14 cellular contexts compared by ENCODE assay signal in the genomic region with DNA sequence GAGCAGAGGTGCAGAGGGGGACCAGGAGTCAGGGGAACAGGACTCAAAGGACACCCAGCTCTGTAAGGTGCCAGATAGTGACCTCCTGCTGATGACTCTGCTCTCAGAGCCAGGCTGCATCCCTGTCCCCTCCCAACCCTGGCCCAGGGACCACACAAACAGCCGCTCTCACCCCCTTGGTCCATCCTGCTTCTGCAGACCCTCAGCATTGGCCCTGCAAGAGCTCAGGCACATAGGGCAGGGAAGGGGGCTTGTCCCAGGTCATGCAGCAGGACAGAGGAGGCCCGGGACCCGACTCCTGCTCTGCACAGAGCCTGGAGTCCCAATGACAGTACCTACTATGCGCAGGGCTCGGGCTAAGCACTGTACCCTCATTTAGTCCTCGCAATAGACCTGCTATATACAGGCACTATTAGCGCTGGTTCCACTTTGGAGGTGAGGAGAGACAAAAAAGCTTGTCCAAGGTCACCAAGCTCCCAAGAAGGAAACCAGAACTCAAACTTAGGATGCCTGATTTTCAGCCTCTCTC. TPM values are rescaled to one million over a fixed set of nuclear protein-coding genes. Genes with fewer than 3 reads are reported as not detected.
DNase-seq lines count a peak whose midpoint lies in the region; ATAC-seq, FAIRE-seq and TF ChIP-seq lines count a peak whose summit lies in the region.
"Had no signal": no experiment of that assay in that cellular context is flagged by ENCODE, and none has a peak within 500 bp of the region (broad histone marks: within the 10 kb centered on the region; RNA-seq: fewer than 3 reads in every experiment).

No MANE protein-coding gene starts in this region.

- H2BK5ac ChIP-seq in neuronal stem cell (ENCODE audit: low read length): no peak overlapping the region

- no peak overlapping the region for H2BK12ac ChIP-seq in neuronal stem cell (ENCODE audit: low read length)

- peak overlapping the region; percentile 49 for H3K27ac ChIP-seq in ACC112 (ENCODE audit: low read depth, low read length)
- 0 out of 2 replicates have a peak overlapping the region, but pooled peaks have one; percentile 32 for H3K27ac ChIP-seq in HUES64 (ENCODE audit: low read depth, low read length)
- peak overlapping the region; percentile 86 for H3K27ac ChIP-seq in endothelial cell of umbilical vein (ENCODE audit: insufficient read depth, low read depth, low read length)
- H3K27ac ChIP-seq in neuronal stem cell (replicated peaks; ENCODE audit: low read length): no peak overlapping the region

- TF ChIP-seq CTCF in endothelial cell of umbilical vein (IDR thresholded peaks at IDR 0.05; ENCODE audit: extremely low read depth in 1 of 2, insufficient read depth in 1 of 2, low read depth in 1 of 2, low read length in 2 of 2) (no peak), mucosa of descending colon (IDR thresholded peaks at IDR 0.05) (no peak)

- no peak overlapping the region for H3K4me3 ChIP-seq in ACC112 (ENCODE audit: low read depth, low read length)
- no peak overlapping the region for H3K4me3 ChIP-seq in HUES64 (ENCODE audit: low read length)
- H3K4me3 ChIP-seq in endothelial cell of umbilical vein (replicated peaks in 1 of 3; ENCODE audit: insufficient read depth in 1 of 3, low read depth in 1 of 3, low read length in 3 of 3): no peak overlapping the region
- H3K4me3 ChIP-seq in neuronal stem cell (ENCODE audit: low read length in 2 of 2): peak overlapping the region in 1 of 2 donors; percentile 5
- H3K4me3 ChIP-seq in mucosa of descending colon: no peak overlapping the region
- H3K4me3 ChIP-seq: prostate gland had no signal

- H3K4ac ChIP-seq in neuronal stem cell (ENCODE audit: low read length): no peak overlapping the region

- no peak overlapping the region for H2BK120ac ChIP-seq in neuronal stem cell (ENCODE audit: low read depth, low read length)

- H3K18ac ChIP-seq in neuronal stem cell (ENCODE audit: low read length): peak overlapping the region; percentile 61

- POLR2A ChIA-PET in endothelial cell of umbilical vein (lab: Charles Lee): interaction anchor here (1.8 to 2.0 kb wide), 2 partner anchors 15 to 42 kb away, joined by 4 to 7 read pairs; no protein-coding TSS in a partner anchor

- peaks cover 41% of the 10 kb centered on the region for H3K79me1 ChIP-seq in neuronal stem cell (ENCODE audit: low read depth, low read length)

- 91% methylated on average over 7 of the region's 7 CpGs for WGBS in HUES64
- no CpG with 5 or more reads among the region's 7 CpGs for WGBS in neuronal stem cell (ENCODE audit: extremely low coverage in 2 of 2, insufficient read length in 2 of 2, insufficient replicate concordance in 1 of 2), 2 donors

- no peak overlapping the region for H3K23ac ChIP-seq in neuronal stem cell (ENCODE audit: low read depth, low read length, poor library complexity)

- H3K4me2 ChIP-seq in endothelial cell of umbilical vein (ENCODE audit: insufficient read depth, low read length): peak overlapping the region; percentile 14
- H3K4me2 ChIP-seq in neuronal stem cell (ENCODE audit: insufficient read depth, low read length, poor library complexity, severe bottlenecking): no peak overlapping the region

- no peaks in the 10 kb centered on the region for H4K20me1 ChIP-seq in endothelial cell of umbilical vein (replicated peaks; ENCODE audit: control insufficient read depth, extremely low read depth, insufficient read depth, low read length)

- FAIRE-seq in endothelial cell of umbilical vein (lab: Jason Lieb, UNC): peak; percentile 31
- FAIRE-seq: D721Med had no signal

- dilution Hi-C loops in endothelial cell of umbilical vein (cut with MboI; ENCODE audit: extremely low pct_ligation_motif_present, low sequenced_read_pairs): no loop called here

- intact Hi-C loops in endothelial cell of umbilical vein (cut with micrococcal nuclease): no loop called here
- intact Hi-C loops in posterior cingulate gyrus (cut with DNase I): no loop called here
- intact Hi-C loops in mucosa of descending colon (cut with DNase I, micrococcal nuclease): no loop called here

- DNase-seq in endothelial cell of umbilical vein (ENCODE audit: low read depth, low spot score) (no peak), neuronal stem cell (ENCODE audit: low spot score) (no peak), posterior cingulate gyrus (no peak), mucosa of descending colon (no peak)
- no peak for DNase-seq in activated naive CD4-positive, alpha-beta T cell treated with Interleukin-2 at 50 U/mL for 16 hours
- DNase-seq in activated CD4-positive, alpha-beta T cell treated with anti-CD3 and anti-CD28 coated beads, Interleukin-2, amount 50 U/mL, for 1 hour: no peak
- DNase-seq: activated T-cell treated with anti-CD3 and anti-CD28 coated beads, Interleukin-2, amount 50 U/mL, for 24 hours; cerebellar nuclear complex; NCI-H82 had no signal

- H3K79me2 ChIP-seq in ACC112 (ENCODE audit: control insufficient read depth, insufficient read depth, low read length, unreplicated experiment) (peaks cover 64% of the 10 kb centered on the region), endothelial cell of umbilical vein (ENCODE audit: control insufficient read depth, insufficient read depth, low read length) (peaks cover 90% of the 10 kb centered on the region)

- H4K8ac ChIP-seq in neuronal stem cell (ENCODE audit: low read depth, low read length): no peak overlapping the region

- H2BK15ac ChIP-seq in neuronal stem cell (ENCODE audit: low read length): no peak overlapping the region

- H2AFZ ChIP-seq in ACC112 (ENCODE audit: low read length, unreplicated experiment) (no peak overlapping the region), endothelial cell of umbilical vein (ENCODE audit: low read depth, low read length) (no peak overlapping the region), neuronal stem cell (ENCODE audit: low read length) (no peak overlapping the region)

- H3K9me1 ChIP-seq in endothelial cell of umbilical vein (replicated peaks; ENCODE audit: control insufficient read depth, extremely low read depth, insufficient read depth, low read length): no peaks in the 10 kb centered on the region

- no peak overlapping the region for H4K91ac ChIP-seq in neuronal stem cell (ENCODE audit: low read depth, low read length, poor library complexity)

- H3K9me3 ChIP-seq in HUES64 (ENCODE audit: insufficient read depth, low read depth, low read length) (no peaks in the 10 kb centered on the region), endothelial cell of umbilical vein (replicated peaks; ENCODE audit: control insufficient read depth, insufficient read depth, low read length) (no peaks in the 10 kb centered on the region), neuronal stem cell (replicated peaks in 1 of 2; ENCODE audit: control insufficient read depth in 2 of 2, insufficient read depth in 1 of 2, low read depth in 1 of 2, low read length in 2 of 2) (no peaks in the 10 kb centered on the region), mucosa of descending colon (no peaks in the 10 kb centered on the region)
- H3K9me3 ChIP-seq: prostate gland had no signal

- H3K27me3 ChIP-seq in ACC112 (ENCODE audit: insufficient read depth, low read length) (no peaks in the 10 kb centered on the region), HUES64 (ENCODE audit: insufficient read depth, low read length) (no peaks in the 10 kb centered on the region), endothelial cell of umbilical vein (ENCODE audit: control insufficient read depth in 2 of 2, insufficient read depth in 2 of 2, low read length in 2 of 2) (no peaks in the 10 kb centered on the region), neuronal stem cell (ENCODE audit: control insufficient read depth in 3 of 3, insufficient read depth in 3 of 3, low read depth in 1 of 3, low read length in 3 of 3) (no peaks in the 10 kb centered on the region)

- peak; percentile 35 for TF ChIP-seq POLR2A in endothelial cell of umbilical vein (IDR thresholded peaks at IDR 0.05; ENCODE audit: low read depth, low read length)

- H3K36me3 ChIP-seq in ACC112 (ENCODE audit: insufficient read depth, low read length) (peaks cover 12% of the 10 kb centered on the region; the same call in 1 of the 2 replicates), HUES64 (ENCODE audit: insufficient read depth, low read length) (peaks cover 70% of the 10 kb centered on the region), endothelial cell of umbilical vein (ENCODE audit: control insufficient read depth in 2 of 2, extremely low read depth in 1 of 2, insufficient read depth in 2 of 2, low read length in 2 of 2) (peaks cover 34 to 42% of the 10 kb centered on the region in 2 experiments), neuronal stem cell (replicated peaks in 1 of 2; ENCODE audit: control insufficient read depth in 2 of 2, insufficient read depth in 2 of 2, low read length in 2 of 2) (peaks cover 66 to 83% of the 10 kb centered on the region in 2 donors), mucosa of descending colon (ENCODE audit: low read depth) (no peaks in the 10 kb centered on the region)
- H3K36me3 ChIP-seq: prostate gland had no signal

- ATAC-seq in mucosa of descending colon: no peak

- BruUV-seq in endothelial cell of umbilical vein (replicated peaks; lab: Mats Ljungman, UMichigan): no TSS peak

- no peak overlapping the region for H3K14ac ChIP-seq in neuronal stem cell (ENCODE audit: low read length)

- CTCF ChIA-PET in endothelial cell of umbilical vein (lab: Charles Lee): interaction anchor here (1.2 to 4.3 kb wide), 8 partner anchors 12 to 67 kb away, joined by 3 to 38 read pairs (median 4); a partner anchor contains a TSS

- H3K9ac ChIP-seq in HUES64 (ENCODE audit: low read depth, low read length) (no peak overlapping the region), endothelial cell of umbilical vein (replicated peaks; ENCODE audit: extremely low read depth, insufficient read depth, low read length) (peak overlapping the region; percentile 18), neuronal stem cell (ENCODE audit: low read depth, low read length, poor library complexity) (peak overlapping the region; percentile 35)

- no peak overlapping the region for H2AK5ac ChIP-seq in neuronal stem cell (ENCODE audit: low read depth, low read length)

- peaks cover 55% of the 10 kb centered on the region for H3K4me1 ChIP-seq in ACC112 (ENCODE audit: control insufficient read depth, insufficient read depth, low read length, unreplicated experiment)
- H3K4me1 ChIP-seq in HUES64 (ENCODE audit: insufficient read depth, low read length): peaks cover 41% of the 10 kb centered on the region
- peaks cover 69% of the 10 kb centered on the region for H3K4me1 ChIP-seq in endothelial cell of umbilical vein (ENCODE audit: control insufficient read depth, extremely low read depth, insufficient read depth, low read length)
- H3K4me1 ChIP-seq in neuronal stem cell (ENCODE audit: control insufficient read depth in 2 of 2, insufficient read depth in 1 of 2, low read depth in 1 of 2, low read length in 2 of 2): peaks cover 7 to 39% of the 10 kb centered on the region in 2 donors
- peaks cover 19% of the 10 kb centered on the region for H3K4me1 ChIP-seq in mucosa of descending colon (ENCODE audit: low read depth)

RNA-seq across cellular contexts. Expression of a gene that starts 15.7 kb away (rescaled TPM):
- polyA plus RNA-seq in HUES64 (2013, experiment 1 of 2): 28.0 TPM
- 32.0 TPM for polyA plus RNA-seq in HUES64 (2013, experiment 2 of 2)
- total RNA-seq in endothelial cell of umbilical vein (125 and 141 TPM in 2 replicates), mucosa of descending colon (10 to 100 TPM; 36.8 to 43.5 (median 43.5) TPM)
- polyA plus RNA-seq in endothelial cell of umbilical vein: 147 and 169 TPM in 2 replicates
- 95.2 and 120 TPM in 2 replicates for polyA plus RNA-seq in endothelial cell of umbilical vein (2011; cell fraction: cytosol; rRNA removed)
- polyA plus RNA-seq in endothelial cell of umbilical vein (2011; cell fraction: nucleus; rRNA removed): 126 and 152 TPM in 2 replicates
- polyA plus RNA-seq in endothelial cell of umbilical vein (2012): 107 and 115 TPM in 2 replicates
- 132 and 164 TPM in 2 replicates for polyA minus RNA-seq in endothelial cell of umbilical vein
- 42.6 TPM for polyA minus RNA-seq in endothelial cell of umbilical vein (2011; cell fraction: cytosol; rRNA and poly(A)+ RNA removed)
- polyA minus RNA-seq in endothelial cell of umbilical vein (2011; cell fraction: nucleus; rRNA and poly(A)+ RNA removed): 47.6 and 68.5 TPM in 2 replicates
- polyA plus RNA-seq in neuronal stem cell (2013, experiment 1 of 2): 74.6 TPM
- 73.7 TPM for polyA plus RNA-seq in neuronal stem cell (2013, experiment 2 of 2)
- total RNA-seq: T-helper 2 cell treated with Interferon-gamma antibody and Interleukin-4, amounts not matched to agents 100 ng/mL and 5 ng/mL, for 36 hours had no signal
